Comparison of ENCODE assay signal across 1 cellular context in the genomic region with DNA sequence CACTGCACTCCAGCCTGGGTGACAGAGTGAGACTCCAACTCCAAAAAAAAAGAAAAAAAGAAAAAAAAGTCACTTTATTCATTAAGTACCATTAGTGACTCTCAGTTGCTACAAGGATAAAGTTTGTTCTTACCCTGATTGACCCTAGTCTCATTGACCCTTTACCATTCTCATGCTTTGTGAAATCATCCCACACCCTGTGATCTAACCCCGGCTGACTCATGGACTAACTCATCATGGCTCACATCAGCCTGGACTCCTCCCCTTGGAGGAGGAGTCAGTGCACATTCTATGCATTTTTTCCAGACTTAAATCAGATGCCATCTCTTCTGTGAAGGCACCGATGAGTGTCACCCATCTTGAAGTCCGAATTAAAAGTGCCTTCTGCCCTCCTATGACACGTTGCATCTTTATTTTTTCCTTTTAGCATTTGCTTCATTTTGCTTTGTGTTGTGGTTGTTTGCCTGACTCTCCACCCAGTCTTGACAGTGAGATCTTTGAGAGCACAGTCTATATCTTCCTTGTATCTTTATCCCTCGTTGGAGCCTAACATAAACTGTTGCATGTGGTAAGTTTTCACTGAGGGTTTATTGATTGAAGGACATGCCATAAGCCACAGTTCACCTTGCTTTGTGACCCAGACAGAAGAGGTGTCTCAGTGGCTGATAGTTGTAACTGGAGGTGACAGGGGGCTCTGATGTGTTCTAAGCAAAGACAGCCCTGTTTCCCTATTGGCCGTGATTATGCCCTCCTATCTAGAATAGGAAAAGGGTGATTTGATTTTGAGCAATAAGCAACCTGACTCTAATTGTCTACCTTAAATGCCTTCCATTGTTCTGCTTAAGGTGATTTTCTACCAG.
TF ChIP-seq lines count a peak whose summit lies in the region.

No MANE protein-coding gene starts in this region.

TF ChIP-seq in HEK293, 187 proteins besides CTCF, POLR2A, EP300 and RAD21 (continued from another document and continues in another):
- TF ChIP-seq ZNF660 (tag by site-specific recombination; IDR thresholded peaks at IDR 0.05) (peak; percentile 67; the same call in 1 of the 2 replicates), ZNF610 (tag by site-specific recombination; IDR thresholded peaks at IDR 0.05; ENCODE audit: borderline replicate concordance) (no peak), ZNF768 (tag by site-specific recombination; IDR thresholded peaks at IDR 0.05) (no peak), KLF7 (tag by site-specific recombination; IDR thresholded peaks at IDR 0.05; ENCODE audit: borderline replicate concordance) (no peak), ZNF747 (tag by site-specific recombination; IDR thresholded peaks at IDR 0.05) (no peak), ZNF623 (tag by site-specific recombination; IDR thresholded peaks at IDR 0.05) (no peak), ZNF843 (tag by site-specific recombination; IDR thresholded peaks at IDR 0.05) (no peak), ZFHX2 (tag by site-specific recombination; conservative IDR thresholded peaks at IDR 0.05) (0 out of 2 replicates have a peak, but pooled peaks have one; percentile 10), SCRT2 (tag by site-specific recombination; IDR thresholded peaks at IDR 0.05) (peak; percentile 66), ZNF133 (tag by site-specific recombination; IDR thresholded peaks at IDR 0.05) (no peak), ZNF311 (tag by site-specific recombination; IDR thresholded peaks at IDR 0.05; ENCODE audit: borderline replicate concordance) (no peak), ZNF19 (tag by site-specific recombination; IDR thresholded peaks at IDR 0.05; ENCODE audit: low read depth) (no peak), ZNF391 (tag by site-specific recombination; IDR thresholded peaks at IDR 0.05; ENCODE audit: borderline replicate concordance, low read depth) (no peak), ZNF114 (tag by site-specific recombination; IDR thresholded peaks at IDR 0.05) (no peak), KLF1 (tag by site-specific recombination; IDR thresholded peaks at IDR 0.05) (0 out of 2 replicates have a peak, but pooled peaks have one; percentile 13), YY2 (tag by site-specific recombination; IDR thresholded peaks at IDR 0.05) (no peak), ZNF654 (tag by site-specific recombination; IDR thresholded peaks at IDR 0.05; ENCODE audit: low read depth) (no peak), ZNF707 (tag by site-specific recombination; IDR thresholded peaks at IDR 0.05) (peak; percentile 74; the same call in 1 of the 2 replicates), ZIC2 (tag by site-specific recombination; IDR thresholded peaks at IDR 0.05) (no peak), ZNF354C (tag by site-specific recombination; IDR thresholded peaks at IDR 0.05; ENCODE audit: borderline replicate concordance, low read depth) (no peak), ZNF560 (tag by site-specific recombination; IDR thresholded peaks at IDR 0.05; ENCODE audit: borderline replicate concordance) (no peak), ZNF830 (tag by site-specific recombination; IDR thresholded peaks at IDR 0.05; ENCODE audit: low read depth) (no peak), ZNF146 (tag by site-specific recombination; IDR thresholded peaks at IDR 0.05) (no peak), ZNF184 (tag by site-specific recombination; IDR thresholded peaks at IDR 0.05) (no peak), ZNF274 (IDR thresholded peaks at IDR 0.05; ENCODE audit: low read length) (no peak), ZNF274 (tag by site-specific recombination; IDR thresholded peaks at IDR 0.05; ENCODE audit: borderline replicate concordance) (no peak), ZNF394 (tag by site-specific recombination; IDR thresholded peaks at IDR 0.05; ENCODE audit: borderline replicate concordance) (no peak; the same call in 1 of the 2 replicates), ZNF37A (tag by site-specific recombination; IDR thresholded peaks at IDR 0.05) (no peak), SETDB1 (IDR thresholded peaks at IDR 0.05; ENCODE audit: insufficient read length, low read length) (no peak), ZNF155 (tag by site-specific recombination; IDR thresholded peaks at IDR 0.05) (no peak), ZNF132 (tag by site-specific recombination; IDR thresholded peaks at IDR 0.05; ENCODE audit: borderline replicate concordance) (no peak), ZNF701 (tag by site-specific recombination; IDR thresholded peaks at IDR 0.05) (no peak), SP2 (tag by site-specific recombination; IDR thresholded peaks at IDR 0.05) (no peak), ZNF341 (tag by site-specific recombination; IDR thresholded peaks at IDR 0.05; ENCODE audit: low read depth) (no peak), KLF16 (tag by site-specific recombination; IDR thresholded peaks at IDR 0.05) (no peak), ZNF677 (tag by site-specific recombination; IDR thresholded peaks at IDR 0.05) (no peak), ZNF366 (tag by site-specific recombination; conservative IDR thresholded peaks at IDR 0.05) (peak; percentile 67), ZNF223 (tag by site-specific recombination; IDR thresholded peaks at IDR 0.05) (no peak)
- TF ChIP-seq, protein P1, sequence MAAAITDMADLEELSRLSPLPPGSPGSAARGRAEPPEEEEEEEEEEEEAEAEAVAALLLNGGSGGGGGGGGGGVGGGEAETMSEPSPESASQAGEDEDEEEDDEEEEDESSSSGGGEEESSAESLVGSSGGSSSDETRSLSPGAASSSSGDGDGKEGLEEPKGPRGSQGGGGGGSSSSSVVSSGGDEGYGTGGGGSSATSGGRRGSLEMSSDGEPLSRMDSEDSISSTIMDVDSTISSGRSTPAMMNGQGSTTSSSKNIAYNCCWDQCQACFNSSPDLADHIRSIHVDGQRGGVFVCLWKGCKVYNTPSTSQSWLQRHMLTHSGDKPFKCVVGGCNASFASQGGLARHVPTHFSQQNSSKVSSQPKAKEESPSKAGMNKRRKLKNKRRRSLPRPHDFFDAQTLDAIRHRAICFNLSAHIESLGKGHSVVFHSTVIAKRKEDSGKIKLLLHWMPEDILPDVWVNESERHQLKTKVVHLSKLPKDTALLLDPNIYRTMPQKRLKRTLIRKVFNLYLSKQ (tag by site-specific recombination; IDR thresholded peaks at IDR 0.05; ENCODE audit: borderline replicate concordance): no peak
- TF ChIP-seq, protein P2, sequence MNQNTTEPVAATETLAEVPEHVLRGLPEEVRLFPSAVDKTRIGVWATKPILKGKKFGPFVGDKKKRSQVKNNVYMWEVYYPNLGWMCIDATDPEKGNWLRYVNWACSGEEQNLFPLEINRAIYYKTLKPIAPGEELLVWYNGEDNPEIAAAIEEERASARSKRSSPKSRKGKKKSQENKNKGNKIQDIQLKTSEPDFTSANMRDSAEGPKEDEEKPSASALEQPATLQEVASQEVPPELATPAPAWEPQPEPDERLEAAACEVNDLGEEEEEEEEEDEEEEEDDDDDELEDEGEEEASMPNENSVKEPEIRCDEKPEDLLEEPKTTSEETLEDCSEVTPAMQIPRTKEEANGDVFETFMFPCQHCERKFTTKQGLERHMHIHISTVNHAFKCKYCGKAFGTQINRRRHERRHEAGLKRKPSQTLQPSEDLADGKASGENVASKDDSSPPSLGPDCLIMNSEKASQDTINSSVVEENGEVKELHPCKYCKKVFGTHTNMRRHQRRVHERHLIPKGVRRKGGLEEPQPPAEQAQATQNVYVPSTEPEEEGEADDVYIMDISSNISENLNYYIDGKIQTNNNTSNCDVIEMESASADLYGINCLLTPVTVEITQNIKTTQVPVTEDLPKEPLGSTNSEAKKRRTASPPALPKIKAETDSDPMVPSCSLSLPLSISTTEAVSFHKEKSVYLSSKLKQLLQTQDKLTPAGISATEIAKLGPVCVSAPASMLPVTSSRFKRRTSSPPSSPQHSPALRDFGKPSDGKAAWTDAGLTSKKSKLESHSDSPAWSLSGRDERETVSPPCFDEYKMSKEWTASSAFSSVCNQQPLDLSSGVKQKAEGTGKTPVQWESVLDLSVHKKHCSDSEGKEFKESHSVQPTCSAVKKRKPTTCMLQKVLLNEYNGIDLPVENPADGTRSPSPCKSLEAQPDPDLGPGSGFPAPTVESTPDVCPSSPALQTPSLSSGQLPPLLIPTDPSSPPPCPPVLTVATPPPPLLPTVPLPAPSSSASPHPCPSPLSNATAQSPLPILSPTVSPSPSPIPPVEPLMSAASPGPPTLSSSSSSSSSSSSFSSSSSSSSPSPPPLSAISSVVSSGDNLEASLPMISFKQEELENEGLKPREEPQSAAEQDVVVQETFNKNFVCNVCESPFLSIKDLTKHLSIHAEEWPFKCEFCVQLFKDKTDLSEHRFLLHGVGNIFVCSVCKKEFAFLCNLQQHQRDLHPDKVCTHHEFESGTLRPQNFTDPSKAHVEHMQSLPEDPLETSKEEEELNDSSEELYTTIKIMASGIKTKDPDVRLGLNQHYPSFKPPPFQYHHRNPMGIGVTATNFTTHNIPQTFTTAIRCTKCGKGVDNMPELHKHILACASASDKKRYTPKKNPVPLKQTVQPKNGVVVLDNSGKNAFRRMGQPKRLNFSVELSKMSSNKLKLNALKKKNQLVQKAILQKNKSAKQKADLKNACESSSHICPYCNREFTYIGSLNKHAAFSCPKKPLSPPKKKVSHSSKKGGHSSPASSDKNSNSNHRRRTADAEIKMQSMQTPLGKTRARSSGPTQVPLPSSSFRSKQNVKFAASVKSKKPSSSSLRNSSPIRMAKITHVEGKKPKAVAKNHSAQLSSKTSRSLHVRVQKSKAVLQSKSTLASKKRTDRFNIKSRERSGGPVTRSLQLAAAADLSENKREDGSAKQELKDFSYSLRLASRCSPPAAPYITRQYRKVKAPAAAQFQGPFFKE (tag by site-specific recombination; IDR thresholded peaks at IDR 0.05; ENCODE audit: borderline replicate concordance): no peak
- TF ChIP-seq, protein P3, sequence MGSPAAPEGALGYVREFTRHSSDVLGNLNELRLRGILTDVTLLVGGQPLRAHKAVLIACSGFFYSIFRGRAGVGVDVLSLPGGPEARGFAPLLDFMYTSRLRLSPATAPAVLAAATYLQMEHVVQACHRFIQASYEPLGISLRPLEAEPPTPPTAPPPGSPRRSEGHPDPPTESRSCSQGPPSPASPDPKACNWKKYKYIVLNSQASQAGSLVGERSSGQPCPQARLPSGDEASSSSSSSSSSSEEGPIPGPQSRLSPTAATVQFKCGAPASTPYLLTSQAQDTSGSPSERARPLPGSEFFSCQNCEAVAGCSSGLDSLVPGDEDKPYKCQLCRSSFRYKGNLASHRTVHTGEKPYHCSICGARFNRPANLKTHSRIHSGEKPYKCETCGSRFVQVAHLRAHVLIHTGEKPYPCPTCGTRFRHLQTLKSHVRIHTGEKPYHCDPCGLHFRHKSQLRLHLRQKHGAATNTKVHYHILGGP (tag by site-specific recombination; IDR thresholded peaks at IDR 0.05): no peak
- TF ChIP-seq, protein P4, sequence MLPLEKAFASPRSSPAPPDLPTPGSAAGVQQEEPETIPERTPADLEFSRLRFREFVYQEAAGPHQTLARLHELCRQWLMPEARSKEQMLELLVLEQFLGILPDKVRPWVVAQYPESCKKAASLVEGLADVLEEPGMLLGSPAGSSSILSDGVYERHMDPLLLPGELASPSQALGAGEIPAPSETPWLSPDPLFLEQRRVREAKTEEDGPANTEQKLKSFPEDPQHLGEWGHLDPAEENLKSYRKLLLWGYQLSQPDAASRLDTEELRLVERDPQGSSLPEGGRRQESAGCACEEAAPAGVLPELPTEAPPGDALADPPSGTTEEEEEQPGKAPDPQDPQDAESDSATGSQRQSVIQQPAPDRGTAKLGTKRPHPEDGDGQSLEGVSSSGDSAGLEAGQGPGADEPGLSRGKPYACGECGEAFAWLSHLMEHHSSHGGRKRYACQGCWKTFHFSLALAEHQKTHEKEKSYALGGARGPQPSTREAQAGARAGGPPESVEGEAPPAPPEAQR (tag by site-specific recombination; IDR thresholded peaks at IDR 0.05): no peak
- TF ChIP-seq, protein P5, sequence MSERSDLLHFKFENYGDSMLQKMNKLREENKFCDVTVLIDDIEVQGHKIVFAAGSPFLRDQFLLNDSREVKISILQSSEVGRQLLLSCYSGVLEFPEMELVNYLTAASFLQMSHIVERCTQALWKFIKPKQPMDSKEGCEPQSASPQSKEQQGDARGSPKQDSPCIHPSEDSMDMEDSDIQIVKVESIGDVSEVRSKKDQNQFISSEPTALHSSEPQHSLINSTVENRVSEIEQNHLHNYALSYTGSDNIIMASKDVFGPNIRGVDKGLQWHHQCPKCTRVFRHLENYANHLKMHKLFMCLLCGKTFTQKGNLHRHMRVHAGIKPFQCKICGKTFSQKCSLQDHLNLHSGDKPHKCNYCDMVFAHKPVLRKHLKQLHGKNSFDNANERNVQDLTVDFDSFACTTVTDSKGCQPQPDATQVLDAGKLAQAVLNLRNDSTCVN (tag by site-specific recombination; optimal IDR thresholded peaks at IDR 0.05): no peak
- TF ChIP-seq, protein P6, sequence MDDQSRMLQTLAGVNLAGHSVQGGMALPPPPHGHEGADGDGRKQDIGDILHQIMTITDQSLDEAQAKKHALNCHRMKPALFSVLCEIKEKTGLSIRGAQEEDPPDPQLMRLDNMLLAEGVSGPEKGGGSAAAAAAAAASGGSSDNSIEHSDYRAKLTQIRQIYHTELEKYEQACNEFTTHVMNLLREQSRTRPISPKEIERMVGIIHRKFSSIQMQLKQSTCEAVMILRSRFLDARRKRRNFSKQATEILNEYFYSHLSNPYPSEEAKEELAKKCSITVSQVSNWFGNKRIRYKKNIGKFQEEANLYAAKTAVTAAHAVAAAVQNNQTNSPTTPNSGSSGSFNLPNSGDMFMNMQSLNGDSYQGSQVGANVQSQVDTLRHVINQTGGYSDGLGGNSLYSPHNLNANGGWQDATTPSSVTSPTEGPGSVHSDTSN (CRISPR knock-in tag; IDR thresholded peaks at IDR 0.05): no peak
- TF ChIP-seq, protein P7, sequence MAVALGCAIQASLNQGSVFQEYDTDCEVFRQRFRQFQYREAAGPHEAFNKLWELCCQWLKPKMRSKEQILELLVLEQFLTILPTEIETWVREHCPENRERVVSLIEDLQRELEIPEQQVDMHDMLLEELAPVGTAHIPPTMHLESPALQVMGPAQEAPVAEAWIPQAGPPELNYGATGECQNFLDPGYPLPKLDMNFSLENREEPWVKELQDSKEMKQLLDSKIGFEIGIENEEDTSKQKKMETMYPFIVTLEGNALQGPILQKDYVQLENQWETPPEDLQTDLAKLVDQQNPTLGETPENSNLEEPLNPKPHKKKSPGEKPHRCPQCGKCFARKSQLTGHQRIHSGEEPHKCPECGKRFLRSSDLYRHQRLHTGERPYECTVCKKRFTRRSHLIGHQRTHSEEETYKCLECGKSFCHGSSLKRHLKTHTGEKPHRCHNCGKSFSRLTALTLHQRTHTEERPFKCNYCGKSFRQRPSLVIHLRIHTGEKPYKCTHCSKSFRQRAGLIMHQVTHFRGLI (tag by site-specific recombination; IDR thresholded peaks at IDR 0.05): no peak
- TF ChIP-seq, protein P8, sequence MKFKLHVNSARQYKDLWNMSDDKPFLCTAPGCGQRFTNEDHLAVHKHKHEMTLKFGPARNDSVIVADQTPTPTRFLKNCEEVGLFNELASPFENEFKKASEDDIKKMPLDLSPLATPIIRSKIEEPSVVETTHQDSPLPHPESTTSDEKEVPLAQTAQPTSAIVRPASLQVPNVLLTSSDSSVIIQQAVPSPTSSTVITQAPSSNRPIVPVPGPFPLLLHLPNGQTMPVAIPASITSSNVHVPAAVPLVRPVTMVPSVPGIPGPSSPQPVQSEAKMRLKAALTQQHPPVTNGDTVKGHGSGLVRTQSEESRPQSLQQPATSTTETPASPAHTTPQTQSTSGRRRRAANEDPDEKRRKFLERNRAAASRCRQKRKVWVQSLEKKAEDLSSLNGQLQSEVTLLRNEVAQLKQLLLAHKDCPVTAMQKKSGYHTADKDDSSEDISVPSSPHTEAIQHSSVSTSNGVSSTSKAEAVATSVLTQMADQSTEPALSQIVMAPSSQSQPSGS (tag by site-specific recombination; IDR thresholded peaks at IDR 0.05; ENCODE audit: low read depth): no peak; the same call in 1 of the 2 replicates
